16 cellular contexts compared by ENCODE assay signal in genomic region chr2:45674035-45674791, GRCh38. TPM values are rescaled to one million over a fixed set of nuclear protein-coding genes. Genes with fewer than 3 reads are reported as not detected.
A peak's percentile ranks its signal among the peaks of the same experiment; 100 is the strongest.
DNase-seq lines count a peak whose midpoint lies in the region; ATAC-seq, FAIRE-seq and TF ChIP-seq lines count a peak whose summit lies in the region.
"Had no signal": no experiment of that assay in that cellular context is flagged by ENCODE, and none has a peak within 500 bp of the region (broad histone marks: within the 10 kb centered on the region; RNA-seq: fewer than 3 reads in every experiment).

No MANE protein-coding gene starts in this region.

- SMC1A ChIA-PET in GM12878 (lab: Charles Lee; ENCODE audit: uncharacterized antibody, unreplicated experiment), result interaction anchor here (1.3 to 2.2 kb wide), 4 partner anchors 11 to 27 kb away, joined by 3 to 12 read pairs (median 4); no protein-coding TSS in a partner anchor

- no peak for TF ChIP-seq CTCF in GM12878 (IDR thresholded peaks at IDR 0.05 in 2 of 3, conservative IDR thresholded peaks at IDR 0.05 in 1 of 3; ENCODE audit: control insufficient read depth in 2 of 3, extremely low read depth in 1 of 3, insufficient read depth in 1 of 3, low read depth in 3 of 3, low read length in 3 of 3)
- TF ChIP-seq CTCF in left lung (IDR thresholded peaks at IDR 0.05), result no peak
- no peak for TF ChIP-seq CTCF in left ventricle myocardium inferior (IDR thresholded peaks at IDR 0.05; ENCODE audit: borderline replicate concordance)

- FAIRE-seq in GM12891 (lab: Jason Lieb, UNC) (no peak), GM12878 (lab: Jason Lieb, UNC) (no peak)
- FAIRE-seq: endometrium had no signal

- H3K79me2 ChIP-seq in GM12878 (ENCODE audit: control insufficient read depth, insufficient read depth, low read length), result peaks cover 5% of the 10 kb centered on the region

- no peak for TF ChIP-seq EP300 in GM12878 (IDR thresholded peaks at IDR 0.05; ENCODE audit: borderline replicate concordance in 1 of 2, control insufficient read depth in 1 of 2, low read depth in 2 of 2, low read length in 2 of 2)

- no peak overlapping the region for H3K4me2 ChIP-seq in GM12878 (ENCODE audit: control insufficient read depth, insufficient read depth)

- no peak for TF ChIP-seq RAD21 in GM12878 (IDR thresholded peaks at IDR 0.05; ENCODE audit: insufficient read depth, low read depth, low read length)

- ATAC-seq in GM12878 (no peak), left lung (peak; percentile 33), GM18909 (IDR thresholded peaks at IDR 0.05; ENCODE audit: poor library complexity, unreplicated experiment) (no peak), GM21529 (IDR thresholded peaks at IDR 0.05; ENCODE audit: unreplicated experiment) (no peak)

- in situ Hi-C loops in GM12878 (cut with MboI), result no loop called here

- CTCF ChIA-PET in GM12878 (lab: Yijun Ruan, JAX), result interaction anchor here (1.8 kb wide), 1 partner anchor 12 kb away, joined by 4 read pairs; no protein-coding TSS in a partner anchor

- TF ChIP-seq POLR2A in GM12891 (IDR thresholded peaks at IDR 0.05; ENCODE audit: low read depth, low read length) (no peak), GM12878 (IDR thresholded peaks at IDR 0.05; ENCODE audit: low read depth, low read length) (no peak)

- no peaks in the 10 kb centered on the region for H4K20me1 ChIP-seq in GM12878 (ENCODE audit: control insufficient read depth, insufficient read depth)

- BruUV-seq in GM12878 (replicated peaks; lab: Mats Ljungman, UMichigan), result no TSS peak

- POLR2A ChIA-PET in GM12878 (lab: Charles Lee), result interaction anchor here (0.8 kb wide), 1 partner anchor 12 kb away, joined by 3 read pairs; no protein-coding TSS in a partner anchor

- RAD21 ChIA-PET in GM12878 (lab: Charles Lee; ENCODE audit: unreplicated experiment), result no interaction called here

- H3K4me1 ChIP-seq in GM12878 (ENCODE audit: control insufficient read depth, insufficient read depth, low read length) (no peaks in the 10 kb centered on the region), left lung (peaks cover 12 to 17% of the 10 kb centered on the region in 2 donors), subcutaneous abdominal adipose tissue (ENCODE audit: control insufficient read depth in 5 of 5, insufficient read depth in 5 of 5, low read length in 5 of 5) (peaks cover 2 to 27% (median 26%) of the 10 kb centered on the region in 5 donors), left ventricle myocardium inferior (peaks cover 35% of the 10 kb centered on the region)

- H3K27me3 ChIP-seq in GM12878 (replicated peaks in 1 of 2; ENCODE audit: control insufficient read depth in 2 of 2, insufficient read depth in 2 of 2, low read length in 1 of 2) (no peaks in the 10 kb centered on the region), left lung (no peaks in the 10 kb centered on the region), subcutaneous abdominal adipose tissue (ENCODE audit: control insufficient read depth in 5 of 5, insufficient read depth in 4 of 5, low read length in 5 of 5) (no peaks in the 10 kb centered on the region), left ventricle myocardium inferior (ENCODE audit: low read depth) (no peaks in the 10 kb centered on the region)
- H3K27me3 ChIP-seq: BE2C, brain microvascular endothelial cell had no signal

- H3K36me3 ChIP-seq in GM12878 (ENCODE audit: control insufficient read depth in 2 of 2, insufficient read depth in 2 of 2, low read length in 1 of 2) (no peaks in the 10 kb centered on the region), left lung (no peaks in the 10 kb centered on the region), subcutaneous abdominal adipose tissue (ENCODE audit: control insufficient read depth in 5 of 5, insufficient read depth in 5 of 5, low read length in 5 of 5) (no peaks in the 10 kb centered on the region), left ventricle myocardium inferior (no peaks in the 10 kb centered on the region)
- H3K36me3 ChIP-seq: BE2C, brain microvascular endothelial cell had no signal

- WGBS in GM12878 (ENCODE audit: insufficient coverage, insufficient replicate concordance, low lambda C conversion rate, missing lambda C conversion rate), result 98% methylated on average over 5 of the region's 5 CpGs

- H2AFZ ChIP-seq in GM12878 (ENCODE audit: control insufficient read depth, low read depth, low read length), result no peak overlapping the region

- H3K27ac ChIP-seq in GM12878 (ENCODE audit: control insufficient read depth, insufficient read depth) (no peak overlapping the region), left lung (peak overlapping the region; percentile 57 to 63), subcutaneous abdominal adipose tissue (ENCODE audit: low read depth, low read length) (peak overlapping the region; percentile 64), left ventricle myocardium inferior (replicated peaks) (no peak overlapping the region)
- H3K27ac ChIP-seq: brain microvascular endothelial cell had no signal

- no peak overlapping the region for H3K4me3 ChIP-seq in GM12878
- no peak overlapping the region for H3K4me3 ChIP-seq in left lung
- no peak overlapping the region for H3K4me3 ChIP-seq in subcutaneous abdominal adipose tissue (ENCODE audit: low read depth in 1 of 5, low read length in 5 of 5)
- no peak overlapping the region for H3K4me3 ChIP-seq in left ventricle myocardium inferior
- H3K4me3 ChIP-seq: lung had no signal

- DNase-seq in GM12891 (ENCODE audit: insufficient read length, low spot score), result no peak
- no peak for DNase-seq in GM12878 (ENCODE audit: low read depth, low spot score)
- DNase-seq in left lung, result no peak
- no peak for DNase-seq in NCI-H2081 treated with DMSO at 0.1 percent for 48 hours (lab: John Stamatoyannopoulos, UW)
- DNase-seq in left ventricle myocardium inferior, result no peak
- DNase-seq: BE2C, brain microvascular endothelial cell, hypothalamus, NCI-H1417, NCI-H526, posterior cingulate gyrus had no signal

- H3K9ac ChIP-seq in GM12878 (ENCODE audit: control insufficient read depth, insufficient read depth, low read length) (no peak overlapping the region), subcutaneous abdominal adipose tissue (ENCODE audit: low read length in 5 of 5) (peak overlapping the region in 2 of 5 donors; percentile 39 to 40)

- no peaks in the 10 kb centered on the region for H3K9me3 ChIP-seq in GM12878 (replicated peaks; ENCODE audit: control insufficient read depth, insufficient read depth, low read length)
- H3K9me3 ChIP-seq in left lung, result no peaks in the 10 kb centered on the region
- no peaks in the 10 kb centered on the region for H3K9me3 ChIP-seq in subcutaneous abdominal adipose tissue (ENCODE audit: control insufficient read depth in 5 of 5, low read length in 5 of 5)
- no peaks in the 10 kb centered on the region for H3K9me3 ChIP-seq in left ventricle myocardium inferior (replicated peaks)
- H3K9me3 ChIP-seq: BE2C had no signal

- intact Hi-C loops in GM12878 (cut with micrococcal nuclease; ENCODE audit: unreplicated experiment) (no loop called here), left lung (cut with DNase I) (no loop called here), left ventricle myocardium inferior (cut with micrococcal nuclease) (no loop called here)

TF ChIP-seq in GM12891, 5 proteins besides CTCF, POLR2A, EP300 and RAD21:
- no peak for TF ChIP-seq PAX5 (IDR thresholded peaks at IDR 0.05; ENCODE audit: insufficient read depth, low read length, severe bottlenecking)
- peak; percentile 56 for TF ChIP-seq SPI1 (IDR thresholded peaks at IDR 0.05; ENCODE audit: low read depth, low read length)

TF ChIP-seq in GM12878, 131 proteins besides CTCF, POLR2A, EP300 and RAD21 (continues in another document):
- TF ChIP-seq IRF3 (IDR thresholded peaks at IDR 0.05) (no peak), ELK1 (IDR thresholded peaks at IDR 0.05; ENCODE audit: low read depth, low read length) (no peak), BRCA1 (IDR thresholded peaks at IDR 0.05; ENCODE audit: low read depth, low read length) (no peak)

RNA-seq across cellular contexts. Expression of gene PRKCE, which starts 22.7 kb away (rescaled TPM):
- polyA plus RNA-seq in GM12891 (2012; ENCODE audit: low read depth, missing spikeins), result 9.4 TPM
- 80.0 and 82.5 TPM in 2 replicates for total RNA-seq in GM12878 (2013; cell fraction: nucleolus; rRNA removed)
- total RNA-seq in GM12878 (2014; rRNA removed) (15.4 and 15.6 TPM in 2 replicates), GM12878 (2014; rRNA removed; fragmentation: Illumina TruSeq; extraction: Trizol) (12.7 and 13.5 TPM in 2 replicates), GM12878 (2021) (28.2 and 30.8 TPM in 2 replicates), left lung (10 to 100 TPM; 43.8 to 56.9 TPM), left ventricle myocardium inferior (14.7 TPM)
- 4.6 TPM for polyA plus RNA-seq in GM12878 (2011; ENCODE audit: low read depth)
- polyA plus RNA-seq in GM12878 (2011; rRNA removed) (6.4 and 6.7 TPM in 2 replicates), GM12878 (2014; fragmentation: Illumina TruSeq; extraction: Trizol) (8.3 and 11.2 TPM in 2 replicates), GM12878 (2014; fragmentation: Nextera tagmentation; extraction: Ambion mirVana) (1 to 10 TPM; 2.6 to 3.0 TPM), GM12878 (2014; rRNA removed) (10.9 TPM in 2 replicates), GM12878 (2016; fragmentation: Nextera tagmentation; extraction: Ambion mirVana) (10 to 100 TPM; 11.7 to 20.5 TPM)
- 5.0 and 5.4 TPM in 2 replicates for polyA plus RNA-seq in GM12878 (2011; cell fraction: cytosol; rRNA removed)
- 12.7 and 14.2 TPM in 2 replicates for polyA plus RNA-seq in GM12878 (2011; cell fraction: nucleus; rRNA removed)
- 6.2 and 7.3 TPM in 2 replicates for polyA plus RNA-seq in GM12878 (2012)
- 25.6 and 28.1 TPM in 2 replicates for polyA minus RNA-seq in GM12878 (2011; rRNA and poly(A)+ RNA removed)
- 8.9 and 12.7 TPM in 2 replicates for polyA minus RNA-seq in GM12878 (2011; cell fraction: cytosol; rRNA and poly(A)+ RNA removed)
- polyA minus RNA-seq in GM12878 (2011; cell fraction: nucleus; rRNA and poly(A)+ RNA removed), result 49.2 and 86.5 TPM in 2 replicates

Comparison
In these comparisons a context has a peak if more than half of its experiments do, and no peak if none do; other contexts are left out.
1. H3K27ac ChIP-seq: peak in left lung (2 of 2) and subcutaneous abdominal adipose tissue (single experiment); none in GM12878 (single experiment) and left ventricle myocardium inferior (single experiment).